ENCODE assay signal across 10 cellular contexts in the genomic region with DNA sequence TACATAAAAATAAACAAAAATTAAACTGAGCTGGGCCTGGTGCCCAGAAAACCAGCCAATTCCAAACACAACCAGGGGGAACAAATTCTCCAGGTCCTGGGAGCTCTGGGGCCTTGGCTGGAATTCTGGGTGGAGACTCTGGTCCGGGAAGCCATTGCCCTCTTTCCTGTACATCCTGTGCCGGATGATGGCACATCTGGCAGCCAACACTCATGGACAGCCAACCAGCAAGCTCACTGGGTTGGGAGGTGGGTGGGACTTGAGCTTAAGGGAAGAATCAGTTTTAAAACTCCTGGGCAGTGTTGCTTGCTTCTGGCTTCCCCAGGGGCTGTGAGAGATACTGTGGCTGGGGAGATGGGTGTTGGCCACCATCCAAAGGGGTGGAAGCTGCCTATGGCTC. TPM values are rescaled to one million over a fixed set of nuclear protein-coding genes. Genes with fewer than 3 reads are reported as not detected.
DNase-seq lines count a peak whose midpoint lies in the region; ATAC-seq, FAIRE-seq and TF ChIP-seq lines count a peak whose summit lies in the region.
"Had no signal": no experiment of that assay in that cellular context is flagged by ENCODE, and none has a peak within 500 bp of the region (broad histone marks: within the 10 kb centered on the region; RNA-seq: fewer than 3 reads in every experiment).

No MANE protein-coding gene starts in this region.

- peak; percentile 66 for TF ChIP-seq EP300 in stomach (IDR thresholded peaks at IDR 0.05)

- intact Hi-C loops in adrenal gland (cut with DNase I) = no loop called here
- intact Hi-C loops in left cardiac atrium (cut with DNase I) = no loop called here
- intact Hi-C loops in stomach (cut with DNase I; ENCODE audit: low total_unique reads) = no loop called here
- intact Hi-C loops in testis (cut with DNase I; ENCODE audit: low total_unique reads) = no loop called here

- H3K4me3 ChIP-seq in adrenal gland (no peak overlapping the region), stomach (no peak overlapping the region), testis (no peak overlapping the region)

- no peaks in the 10 kb centered on the region for H3K9me3 ChIP-seq in adrenal gland (replicated peaks in 1 of 3)
- H3K9me3 ChIP-seq in stomach = no peaks in the 10 kb centered on the region
- H3K9me3 ChIP-seq in testis = no peaks in the 10 kb centered on the region

- peak overlapping the region in 2 of 5 donors; percentile 21 to 52 for H3K27ac ChIP-seq in adrenal gland
- H3K27ac ChIP-seq in stomach = peak overlapping the region in 4 of 5 donors; percentile 65 to 74 (median 68)
- H3K27ac ChIP-seq in testis = peak overlapping the region in 1 of 2 donors; percentile 41

- ATAC-seq in left cardiac atrium = peak; percentile 64 to 69
- no peak for ATAC-seq in GM18858 (IDR thresholded peaks at IDR 0.05; ENCODE audit: unreplicated experiment)
- no peak for ATAC-seq in left lobe of liver

- TF ChIP-seq POLR2A in H54 (IDR thresholded peaks at IDR 0.05; ENCODE audit: low read depth, low read length) = no peak
- TF ChIP-seq POLR2A in adrenal gland (IDR thresholded peaks at IDR 0.05) = no peak
- no peak for TF ChIP-seq POLR2A in stomach (IDR thresholded peaks at IDR 0.05)
- TF ChIP-seq POLR2A in testis (IDR thresholded peaks at IDR 0.05) = no peak

- no peak for TF ChIP-seq CTCF in adrenal gland (IDR thresholded peaks at IDR 0.05)
- TF ChIP-seq CTCF in stomach (IDR thresholded peaks at IDR 0.05) = no peak
- no peak for TF ChIP-seq CTCF in testis (IDR thresholded peaks at IDR 0.05)

- WGBS in adrenal gland, 4 donors = 14 to 40% (median 32%) methylated on average over 1 to 2 of the region's 2 CpGs
- WGBS in stomach, 5 donors = 35 to 41% (median 37%) methylated on average over 2 of the region's 2 CpGs
- 29 to 46% methylated on average over 2 of the region's 2 CpGs for WGBS in testis, 2 donors

- no peak for FAIRE-seq in H54 (lab: Jason Lieb, UNC)

- H3K36me3 ChIP-seq in adrenal gland (replicated peaks in 1 of 2) (no peaks in the 10 kb centered on the region), stomach (no peaks in the 10 kb centered on the region), testis (ENCODE audit: low read depth, missing control alignments) (no peaks in the 10 kb centered on the region)

- DNase-seq in H54 (ENCODE audit: insufficient read length, low spot score) (peak; percentile 28), adrenal gland (peak in 5 of 7 donors; percentile 33 to 75 (median 40)), left cardiac atrium (peak; percentile 71), stomach (no peak), left lobe of liver (ENCODE audit: low spot score) (no peak), testis (no peak), HPDE6-E6E7 (ENCODE audit: extremely low spot score) (no peak)
- DNase-seq: DND-41 had no signal

- H3K4me1 ChIP-seq in adrenal gland (replicated peaks in 1 of 2) = no peaks in the 10 kb centered on the region
- H3K4me1 ChIP-seq in stomach = peaks cover 0 to 11% (median 0%) of the 10 kb centered on the region in 4 donors
- H3K4me1 ChIP-seq in testis = no peaks in the 10 kb centered on the region

- no peaks in the 10 kb centered on the region for H3K27me3 ChIP-seq in adrenal gland
- peaks cover 0 to 13% (median 3%) of the 10 kb centered on the region in 3 donors for H3K27me3 ChIP-seq in stomach
- H3K27me3 ChIP-seq in testis = no peaks in the 10 kb centered on the region

RNA-seq across cellular contexts. Expression of a gene that starts 56.1 kb away (rescaled TPM):
- total RNA-seq in adrenal gland (10 to 100 TPM in 4 of 8 donors, 1 to 10 TPM in 4; 5.2 to 16.8 (median 10.0) TPM), left cardiac atrium (10 to 100 TPM; 20.7 to 36.0 TPM), stomach (10 to 100 TPM; 35.3 to 96.9 (median 79.1) TPM), left lobe of liver (33.2 TPM), testis (10 to 100 TPM in 1 of 2 donors, 1 to 10 TPM in 1; 9.6 to 10.6 TPM)
- polyA plus RNA-seq in adrenal gland (1 to 10 TPM; 4.6 to 6.1 (median 5.5) TPM), stomach (10 to 100 TPM in 2 of 3 donors, 1 to 10 TPM in 1; 8.7 to 20.9 (median 10.6) TPM), testis (ENCODE audit: insufficient read depth, low read depth, low replicate concordance) (5.6 TPM)
- total RNA-seq: LHCN-M2 had no signal

Comparison
In these comparisons a context has a peak if more than half of its experiments do, and no peak if none do; other contexts are left out.
1. DNase-seq: peak in H54 (single experiment), adrenal gland (5 of 7) and left cardiac atrium (single experiment); none in stomach (single experiment), left lobe of liver (single experiment), testis (single experiment) and HPDE6-E6E7 (single experiment).
2. ATAC-seq: peak in left cardiac atrium (2 of 2); none in GM18858 (single experiment) and left lobe of liver (single experiment).